10 cellular contexts compared by ENCODE assay signal in the genomic region with DNA sequence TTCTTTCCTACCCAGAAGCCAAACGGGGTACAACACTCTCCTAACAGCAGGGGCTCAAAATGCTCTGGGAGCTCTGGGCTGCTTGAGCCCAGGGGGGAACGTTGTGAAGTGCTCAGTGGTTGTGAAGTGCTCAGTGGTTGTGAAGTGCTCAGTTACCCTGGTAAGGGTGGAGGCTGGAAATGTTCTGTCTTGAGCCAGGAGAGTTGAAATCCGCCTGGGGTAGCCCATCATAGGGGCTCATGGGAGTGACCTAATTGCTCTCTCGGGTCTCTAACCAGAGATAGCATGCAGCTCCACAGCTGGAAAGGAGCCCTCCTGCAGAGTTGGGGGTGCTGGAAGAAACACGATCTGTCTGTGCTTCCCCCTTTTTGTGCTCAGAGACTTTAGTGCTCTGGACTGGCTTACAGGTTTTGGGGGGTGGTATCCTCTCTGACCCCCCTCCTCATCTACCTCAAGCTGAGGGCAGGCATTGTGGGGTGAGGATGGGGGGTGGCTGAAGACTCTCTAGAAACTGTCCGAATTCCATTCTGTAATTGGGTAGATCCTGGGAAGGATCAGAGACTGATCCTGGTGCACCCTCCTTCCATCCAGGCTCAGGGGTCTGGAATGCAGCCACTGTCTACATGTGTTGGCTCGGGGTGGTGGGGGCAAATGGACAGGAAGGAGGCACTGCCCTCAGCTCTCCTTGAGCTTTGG. TPM values are rescaled to one million over a fixed set of nuclear protein-coding genes. Genes with fewer than 3 reads are reported as not detected.
A peak's percentile ranks its signal among the peaks of the same experiment; 100 is the strongest.
DNase-seq lines count a peak whose midpoint lies in the region; ATAC-seq and TF ChIP-seq lines count a peak whose summit lies in the region.
"Had no signal": no experiment of that assay in that cellular context is flagged by ENCODE, and none has a peak within 500 bp of the region (broad histone marks: within the 10 kb centered on the region; RNA-seq: fewer than 3 reads in every experiment).

No MANE protein-coding gene starts in this region.

- no TSS peak for BruUV-seq in MCF 10A (replicated peaks; lab: Mats Ljungman, UMichigan)

- H3K36me3 ChIP-seq in lower lobe of right lung, result no peaks in the 10 kb centered on the region
- H3K36me3 ChIP-seq in thyroid gland, result no peaks in the 10 kb centered on the region

- no peak for TF ChIP-seq POLR2A in thyroid gland (IDR thresholded peaks at IDR 0.05)

- TF ChIP-seq CTCF in MCF 10A (IDR thresholded peaks at IDR 0.05; ENCODE audit: unreplicated experiment) (no peak), lower lobe of right lung (IDR thresholded peaks at IDR 0.05) (no peak), type B pancreatic cell (conservative IDR thresholded peaks at IDR 0.05) (no peak), thyroid gland (IDR thresholded peaks at IDR 0.05) (no peak)

- H3K4me3 ChIP-seq in lower lobe of right lung, result peak overlapping the region; percentile 75
- no peak overlapping the region for H3K4me3 ChIP-seq in thyroid gland (replicated peaks in 1 of 3)

- H3K27me3 ChIP-seq in lower lobe of right lung (ENCODE audit: low read depth) (no peaks in the 10 kb centered on the region), thyroid gland (no peaks in the 10 kb centered on the region)

- 15% methylated on average over 4 of the region's 7 CpGs; no CpG with 5 or more reads in 1 of the 2 donors for WGBS in thyroid gland, 2 donors

- intact Hi-C loops in MCF 10A (cut with micrococcal nuclease), result loop anchor here (2.0 to 10.0 kb wide), 2 partner anchors 63 to 103 kb away; no protein-coding TSS in a partner anchor
- intact Hi-C loops in lower lobe of right lung (cut with DNase I), result no loop called here
- intact Hi-C loops in thyroid gland (cut with DNase I), result no loop called here

- no peaks in the 10 kb centered on the region for H3K9me3 ChIP-seq in lower lobe of right lung
- H3K9me3 ChIP-seq in thyroid gland, result no peaks in the 10 kb centered on the region

- CTCF ChIA-PET in MCF 10A (lab: Yijun Ruan, JAX), result interaction anchor here (0.8 to 12.3 kb wide), 8 partner anchors 10 to 453 kb away, joined by 3 to 204 read pairs (median 8); no protein-coding TSS in a partner anchor

- H3K4me1 ChIP-seq in lower lobe of right lung (peaks cover 5% of the 10 kb centered on the region), thyroid gland (peaks cover 3 to 4% of the 10 kb centered on the region in 2 donors)

- no peaks in the 10 kb centered on the region for H3K27me3 Mint-ChIP-seq in activated naive CD4-positive, alpha-beta T cell treated with anti-CD3 and anti-CD28 coated beads, Interleukin-2, amount 50 U/mL, for 24 hours
- H3K27me3 Mint-ChIP-seq in MCF 10A (ENCODE audit: insufficient read depth, unreplicated experiment) (peaks cover 14% of the 10 kb centered on the region), type B pancreatic cell (no peaks in the 10 kb centered on the region)

- peak overlapping the region; percentile 82 for H3K4me3 Mint-ChIP-seq in activated naive CD4-positive, alpha-beta T cell treated with anti-CD3 and anti-CD28 coated beads, Interleukin-2, amount 50 U/mL, for 24 hours
- H3K4me3 Mint-ChIP-seq in MCF 10A (ENCODE audit: unreplicated experiment) (peak overlapping the region; percentile 77), type B pancreatic cell (peak overlapping the region; percentile 95)

- no peak overlapping the region for H3K27ac Mint-ChIP-seq in activated naive CD4-positive, alpha-beta T cell treated with anti-CD3 and anti-CD28 coated beads, Interleukin-2, amount 50 U/mL, for 24 hours
- H3K27ac Mint-ChIP-seq in MCF 10A (ENCODE audit: low read depth, unreplicated experiment), result peak overlapping the region; percentile 91
- H3K27ac Mint-ChIP-seq in type B pancreatic cell, result peak overlapping the region; percentile 76

- no peaks in the 10 kb centered on the region for H3K36me3 Mint-ChIP-seq in activated naive CD4-positive, alpha-beta T cell treated with anti-CD3 and anti-CD28 coated beads, Interleukin-2, amount 50 U/mL, for 24 hours
- H3K36me3 Mint-ChIP-seq in MCF 10A (ENCODE audit: insufficient read depth, unreplicated experiment) (no peaks in the 10 kb centered on the region), type B pancreatic cell (no peaks in the 10 kb centered on the region)

- ATAC-seq in lower lobe of right lung (no peak), HG02970 (IDR thresholded peaks at IDR 0.05; ENCODE audit: low FRiP score, unreplicated experiment) (no peak)

- DNase-seq in activated naive CD4-positive, alpha-beta T cell treated with Interleukin-2 at 50 U/mL for 16 hours, result no peak
- DNase-seq in MCF 10A (ENCODE audit: unreplicated experiment), result peak; percentile 13
- no peak for DNase-seq in lower lobe of right lung
- peak; percentile 36 for DNase-seq in type B pancreatic cell (ENCODE audit: extremely low spot score, unreplicated experiment)
- no peak for DNase-seq in thyroid gland
- DNase-seq in NAMALWA (ENCODE audit: low spot score), result no peak
- DNase-seq: activated effector memory CD4-positive, alpha-beta T cell treated with anti-CD3 and anti-CD28 coated beads, Interleukin-2, amount 50 U/mL, for 16 hours; NCI-H446 treated with DMSO at 0.1 percent for 48 hours had no signal

- peaks cover 22% of the 10 kb centered on the region for H3K4me1 Mint-ChIP-seq in activated naive CD4-positive, alpha-beta T cell treated with anti-CD3 and anti-CD28 coated beads, Interleukin-2, amount 50 U/mL, for 24 hours
- H3K4me1 Mint-ChIP-seq in MCF 10A (ENCODE audit: insufficient read depth, unreplicated experiment), result peaks cover 10% of the 10 kb centered on the region
- peaks cover 11% of the 10 kb centered on the region for H3K4me1 Mint-ChIP-seq in type B pancreatic cell (ENCODE audit: unreplicated experiment)

- POLR2A ChIA-PET in MCF 10A (lab: Yijun Ruan, JAX), result interaction anchor here (0.6 to 4.5 kb wide), 14 partner anchors 11 to 393 kb away, joined by 3 to 38 read pairs (median 9); no protein-coding TSS in a partner anchor

- H3K9me3 Mint-ChIP-seq in activated naive CD4-positive, alpha-beta T cell treated with anti-CD3 and anti-CD28 coated beads, Interleukin-2, amount 50 U/mL, for 24 hours, result no peaks in the 10 kb centered on the region
- H3K9me3 Mint-ChIP-seq in MCF 10A (ENCODE audit: unreplicated experiment) (no peaks in the 10 kb centered on the region), type B pancreatic cell (no peaks in the 10 kb centered on the region)

- H3K27ac ChIP-seq in lower lobe of right lung (peak overlapping the region; percentile 31), thyroid gland (no peak overlapping the region)

RNA-seq across cellular contexts. Expression of gene EFNB1, which starts 2.7 kb away (rescaled TPM):
- total RNA-seq in MCF 10A (2022), result 38.9 and 42.9 TPM in 2 replicates
- total RNA-seq in lower lobe of right lung, result 36.5 TPM
- total RNA-seq in type B pancreatic cell (ENCODE audit: low replicate concordance), result 35.9 and 63.7 TPM in 2 replicates
- 10 to 100 TPM; 17.6 to 26.9 (median 20.8) TPM for total RNA-seq in thyroid gland

Comparison
In these comparisons a context has a peak if more than half of its experiments do, and no peak if none do; other contexts are left out.
1. DNase-seq: peak in MCF 10A (single experiment) and type B pancreatic cell (single experiment); none in activated naive CD4-positive, alpha-beta T cell treated with Interleukin-2 at 50 U/mL for 16 hours (single experiment), lower lobe of right lung (single experiment), thyroid gland (0 of 2) and NAMALWA (single experiment).
2. Peak in every context shown above with its lines, with median percentiles within 50 percentile points of each other: H3K4me3 Mint-ChIP-seq.